ENCODE assay signal across 17 cellular contexts in the genomic region with DNA sequence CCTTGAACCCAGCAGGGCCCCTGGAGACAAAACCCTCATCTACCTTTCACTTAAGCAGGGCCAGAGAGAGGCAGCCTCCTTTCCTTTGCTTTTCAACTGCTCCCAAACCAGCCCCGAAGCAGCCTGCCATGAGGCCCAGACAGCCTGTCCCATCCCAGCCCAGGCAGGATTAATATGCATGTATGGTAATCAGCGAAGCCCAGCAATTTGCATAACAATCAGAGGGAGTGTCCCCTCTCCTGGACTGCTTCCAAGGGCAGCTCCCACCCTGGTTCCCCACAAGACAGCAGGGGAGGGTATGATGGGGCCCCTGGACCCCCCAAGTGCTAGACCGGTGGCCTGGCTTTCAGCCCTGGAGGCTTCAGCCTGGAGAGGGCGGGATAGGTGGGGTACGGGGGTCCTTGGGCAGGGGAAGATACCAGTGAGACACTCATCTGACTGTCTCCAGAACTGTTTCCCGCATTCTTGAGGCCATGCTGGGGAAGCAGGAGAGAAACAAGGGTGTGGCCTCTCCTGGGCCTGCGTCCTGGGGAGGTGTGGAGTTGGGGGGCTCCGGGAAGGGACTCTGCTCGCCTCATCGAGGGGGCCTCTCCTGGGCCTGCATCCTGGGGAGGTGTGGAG.
A peak's percentile ranks its signal among the peaks of the same experiment; 100 is the strongest.
DNase-seq lines count a peak whose midpoint lies in the region; ATAC-seq and TF ChIP-seq lines count a peak whose summit lies in the region.
"Had no signal": no experiment of that assay in that cellular context is flagged by ENCODE, and none has a peak within 500 bp of the region (broad histone marks: within the 10 kb centered on the region; RNA-seq: fewer than 3 reads in every experiment).

No MANE protein-coding gene starts in this region.

- H3K27me3 ChIP-seq in right cardiac atrium (ENCODE audit: control insufficient read depth, insufficient read depth) (no peaks in the 10 kb centered on the region), endodermal cell (ENCODE audit: control insufficient read depth, insufficient read depth, low read length, poor library complexity, severe bottlenecking) (no peaks in the 10 kb centered on the region), lower lobe of right lung (ENCODE audit: low read depth) (no peaks in the 10 kb centered on the region), PC-3 (ENCODE audit: low read length) (no peaks in the 10 kb centered on the region)

- H3K36me3 Mint-ChIP-seq in endodermal cell (ENCODE audit: low read depth), result no peaks in the 10 kb centered on the region

- no peak overlapping the region for H3K4me3 ChIP-seq in right cardiac atrium (ENCODE audit: low read length)
- no peak overlapping the region for H3K4me3 ChIP-seq in endodermal cell (ENCODE audit: low read length)
- H3K4me3 ChIP-seq in lower lobe of right lung, result no peak overlapping the region
- H3K4me3 ChIP-seq in PC-3 (ENCODE audit: low read length), result no peak overlapping the region
- H3K4me3 ChIP-seq: GM12878 had no signal

- no peak overlapping the region for H3K4me3 Mint-ChIP-seq in endodermal cell
- H3K4me3 Mint-ChIP-seq: B cell; CD4-positive, alpha-beta T cell had no signal

- peaks cover 28% of the 10 kb centered on the region for H3K9me3 Mint-ChIP-seq in endodermal cell
- H3K9me3 Mint-ChIP-seq: CD4-positive, alpha-beta T cell had no signal

- no peaks in the 10 kb centered on the region for H3K79me2 ChIP-seq in PC-3 (ENCODE audit: low read length)

- DNase-seq in right cardiac atrium, result peak in 1 of 3 donors; percentile 24
- DNase-seq in Right ventricle myocardium inferior (ENCODE audit: missing footprints), result no peak
- DNase-seq in endodermal cell, result peak; percentile 74
- DNase-seq in lower lobe of right lung, result peak; percentile 17
- no peak for DNase-seq in HCEC 1CT
- DNase-seq in PC-3, result no peak
- DNase-seq in NCI-H1417 treated with DMSO at 0.1 percent for 48 hours (lab: John Stamatoyannopoulos, UW), result no peak
- DNase-seq: ACHN; C1 segment of cervical spinal cord; Calu3; CD4-positive, alpha-beta T cell; DMS79; GOT3; IMR-90 had no signal

- H3K4me1 ChIP-seq in right cardiac atrium (ENCODE audit: control insufficient read depth, insufficient read depth, low read length) (no peaks in the 10 kb centered on the region), endodermal cell (ENCODE audit: control insufficient read depth, insufficient read depth, low read length) (no peaks in the 10 kb centered on the region), lower lobe of right lung (no peaks in the 10 kb centered on the region), PC-3 (ENCODE audit: insufficient read depth, low read length) (no peaks in the 10 kb centered on the region)

- no peak overlapping the region for H2AFZ ChIP-seq in PC-3 (ENCODE audit: low read length)

- no peaks in the 10 kb centered on the region for H3F3A ChIP-seq in PC-3 (ENCODE audit: low read length, unreplicated experiment)

- H3K4me2 ChIP-seq in PC-3 (ENCODE audit: low read length), result no peak overlapping the region

- H3K9me3 ChIP-seq in right cardiac atrium (ENCODE audit: control insufficient read depth, low read length) (no peaks in the 10 kb centered on the region), endodermal cell (ENCODE audit: control insufficient read depth, low read length) (peaks cover 23% of the 10 kb centered on the region), lower lobe of right lung (peaks cover 26% of the 10 kb centered on the region), PC-3 (ENCODE audit: low read length) (0 out of 2 replicates have a peak, but pooled peaks cover 5% of the 10 kb centered on the region)

- POLR2A ChIA-PET in PC-3 (lab: Charles Lee; ENCODE audit: unreplicated experiment), result no interaction called here

- H3K27ac ChIP-seq in right cardiac atrium (ENCODE audit: low read length), result no peak overlapping the region
- H3K27ac ChIP-seq in endodermal cell (ENCODE audit: low read depth, low read length), result no peak overlapping the region
- no peak overlapping the region for H3K27ac ChIP-seq in lower lobe of right lung
- no peak overlapping the region for H3K27ac ChIP-seq in PC-3 (ENCODE audit: low read length)

- intact Hi-C loops in right cardiac atrium (cut with DNase I), result no loop called here
- intact Hi-C loops in Right ventricle myocardium inferior (cut with DNase I), result no loop called here
- intact Hi-C loops in lower lobe of right lung (cut with DNase I), result no loop called here
- intact Hi-C loops in PC-3 (cut with micrococcal nuclease), result no loop called here

- CTCF ChIA-PET in PC-3 (lab: Charles Lee), result no interaction called here

- TF ChIP-seq CTCF in endodermal cell (conservative IDR thresholded peaks at IDR 0.05) (no peak), lower lobe of right lung (IDR thresholded peaks at IDR 0.05) (no peak), PC-3 (conservative IDR thresholded peaks at IDR 0.05; ENCODE audit: low read depth, low read length) (no peak)

- no peaks in the 10 kb centered on the region for H3K36me3 ChIP-seq in endodermal cell (ENCODE audit: control insufficient read depth, insufficient read depth, low read length)
- H3K36me3 ChIP-seq in lower lobe of right lung, result no peaks in the 10 kb centered on the region
- H3K36me3 ChIP-seq in PC-3 (ENCODE audit: low read depth, low read length), result no peaks in the 10 kb centered on the region

- WGBS in right cardiac atrium, result 59% methylated on average over 10 of the region's 10 CpGs
- WGBS in endodermal cell (ENCODE audit: insufficient coverage in 1 of 2, insufficient read length in 1 of 2), 2 experiments, result 82% methylated on average over 3 to 10 of the region's 10 CpGs

- no peak overlapping the region for H3K27ac Mint-ChIP-seq in endodermal cell
- H3K27ac Mint-ChIP-seq: B cell; CD4-positive, alpha-beta T cell had no signal

- no peaks in the 10 kb centered on the region for H3K9me2 ChIP-seq in PC-3 (replicated peaks; ENCODE audit: low read length)

- H3K9ac ChIP-seq in endodermal cell (ENCODE audit: extremely low read depth, low read length, poor library complexity, severe bottlenecking) (no peak overlapping the region), PC-3 (ENCODE audit: low read length) (no peak overlapping the region)

- H4K20me1 ChIP-seq in PC-3 (ENCODE audit: low read length), result no peaks in the 10 kb centered on the region

- no TSS peak for BruUV-seq in PC-3 (replicated peaks; lab: Mats Ljungman, UMichigan)

- no peaks in the 10 kb centered on the region for H3K27me3 Mint-ChIP-seq in endodermal cell (ENCODE audit: insufficient read depth)

- H3K4me1 Mint-ChIP-seq in endodermal cell, result peaks cover 15% of the 10 kb centered on the region
- H3K4me1 Mint-ChIP-seq: B cell had no signal

- ATAC-seq in right cardiac atrium, result peak; percentile 17 to 20
- ATAC-seq in Right ventricle myocardium inferior, result no peak
- no peak for ATAC-seq in lower lobe of right lung
- ATAC-seq in PC-3, result no peak
- no peak for ATAC-seq in HG03521 (IDR thresholded peaks at IDR 0.05; ENCODE audit: unreplicated experiment)
- ATAC-seq: GM12878 had no signal

Comparison
In these comparisons a context has a peak if more than half of its experiments do, and no peak if none do; other contexts are left out.
1. ATAC-seq: peak in right cardiac atrium (2 of 2); none in Right ventricle myocardium inferior (single experiment), lower lobe of right lung (0 of 2), PC-3 (single experiment) and HG03521 (single experiment).
2. DNase-seq: peak in endodermal cell (single experiment) and lower lobe of right lung (single experiment); none in Right ventricle myocardium inferior (single experiment), HCEC 1CT (single experiment), PC-3 (single experiment) and NCI-H1417 treated with DMSO at 0.1 percent for 48 hours (single experiment).